ENCODE assay signal across 12 cellular contexts in the genomic region with DNA sequence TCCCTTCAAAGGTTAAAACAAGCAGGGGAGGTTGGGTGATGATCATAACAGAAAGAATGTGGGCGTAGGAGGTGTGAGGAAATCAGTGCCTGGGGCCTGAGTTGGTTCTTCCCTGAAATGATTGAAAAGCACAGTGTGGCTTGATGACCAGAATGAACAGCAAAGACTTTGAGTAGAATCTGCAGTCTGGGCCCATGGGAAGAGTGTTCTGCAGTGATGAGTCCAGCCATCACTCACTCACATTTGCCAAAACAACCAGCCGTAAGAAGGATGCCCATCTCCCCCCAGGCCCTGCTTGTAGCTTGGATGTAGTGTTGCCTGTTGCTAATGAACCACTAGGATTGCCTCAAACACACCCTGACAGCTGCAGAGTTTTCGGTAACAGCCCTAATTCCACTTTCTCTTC.
DNase-seq lines count a peak whose midpoint lies in the region; ATAC-seq, FAIRE-seq and TF ChIP-seq lines count a peak whose summit lies in the region.
"Had no signal": no experiment of that assay in that cellular context is flagged by ENCODE, and none has a peak within 500 bp of the region (broad histone marks: within the 10 kb centered on the region; RNA-seq: fewer than 3 reads in every experiment).

No MANE protein-coding gene starts in this region.

- H3K27me3 ChIP-seq in lower lobe of right lung (ENCODE audit: low read depth) = no peaks in the 10 kb centered on the region
- H3K27me3 ChIP-seq in tibial artery = no peaks in the 10 kb centered on the region
- H3K27me3 ChIP-seq: cardiac muscle cell, Peyer's patch, sigmoid colon had no signal

- peak; percentile 34 for DNase-seq in AG09319 (ENCODE audit: extremely low read depth, low read depth)
- peak; percentile 32 for DNase-seq in HTR-8/SVneo (ENCODE audit: insufficient read length, low spot score)
- DNase-seq in cardiac fibroblast (ENCODE audit: low read depth in 2 of 2) = peak; percentile 72 to 90
- no peak for DNase-seq in lower lobe of right lung
- no peak for DNase-seq in iPS-NIHi11 (ENCODE audit: low spot score)
- no peak for DNase-seq in tibial artery
- DNase-seq: NCI-H146, Peyer's patch, sigmoid colon had no signal

- no peaks in the 10 kb centered on the region for H3K9me3 ChIP-seq in lower lobe of right lung
- no peaks in the 10 kb centered on the region for H3K9me3 ChIP-seq in tibial artery
- H3K9me3 ChIP-seq: Peyer's patch, sigmoid colon had no signal

- peak; percentile 80 for FAIRE-seq in HTR-8/SVneo (lab: Jason Lieb, UNC)

- intact Hi-C loops in lower lobe of right lung (cut with DNase I) (no loop called here), tibial artery (cut with DNase I; ENCODE audit: low total_unique reads) (no loop called here)

- H3K4me1 ChIP-seq in lower lobe of right lung (no peaks in the 10 kb centered on the region), tibial artery (no peaks in the 10 kb centered on the region)
- H3K4me1 ChIP-seq: Peyer's patch, sigmoid colon had no signal

- no peaks in the 10 kb centered on the region for H3K36me3 ChIP-seq in lower lobe of right lung
- H3K36me3 ChIP-seq in tibial artery = no peaks in the 10 kb centered on the region
- H3K36me3 ChIP-seq: cardiac muscle cell, Peyer's patch, sigmoid colon had no signal

- TF ChIP-seq CTCF in AG09319 (IDR thresholded peaks at IDR 0.05; ENCODE audit: low read depth, low read length) (no peak), cardiac fibroblast (IDR thresholded peaks at IDR 0.05; ENCODE audit: low read depth, low read length) (no peak), lower lobe of right lung (IDR thresholded peaks at IDR 0.05) (no peak), tibial artery (IDR thresholded peaks at IDR 0.05) (no peak)

- ATAC-seq in lower lobe of right lung (peak; percentile 47 to 55), GM21576 (IDR thresholded peaks at IDR 0.05; ENCODE audit: unreplicated experiment) (no peak), GM18502 (IDR thresholded peaks at IDR 0.05; ENCODE audit: poor library complexity, unreplicated experiment) (no peak)

- H3K27ac ChIP-seq in lower lobe of right lung = peak overlapping the region; percentile 25
- no peak overlapping the region for H3K27ac ChIP-seq in tibial artery
- H3K27ac ChIP-seq: cardiac muscle cell, Peyer's patch had no signal

- H3K4me3 ChIP-seq in cardiac fibroblast (replicated peaks in 1 of 2; ENCODE audit: low read depth in 2 of 2, low read length in 2 of 2) = no peak overlapping the region
- no peak overlapping the region for H3K4me3 ChIP-seq in lower lobe of right lung
- no peak overlapping the region for H3K4me3 ChIP-seq in tibial artery
- H3K4me3 ChIP-seq: cardiac muscle cell, Peyer's patch, sigmoid colon had no signal

Comparison
In these comparisons a context has a peak if more than half of its experiments do, and no peak if none do; other contexts are left out.
1. DNase-seq: peak in AG09319 (single experiment), HTR-8/SVneo (single experiment) and cardiac fibroblast (2 of 2); none in lower lobe of right lung (single experiment), iPS-NIHi11 (single experiment) and tibial artery (0 of 2).
2. ATAC-seq: peak in lower lobe of right lung (2 of 2); none in GM21576 (single experiment) and GM18502 (single experiment).